24 cellular contexts compared by ENCODE assay signal in the genomic region with DNA sequence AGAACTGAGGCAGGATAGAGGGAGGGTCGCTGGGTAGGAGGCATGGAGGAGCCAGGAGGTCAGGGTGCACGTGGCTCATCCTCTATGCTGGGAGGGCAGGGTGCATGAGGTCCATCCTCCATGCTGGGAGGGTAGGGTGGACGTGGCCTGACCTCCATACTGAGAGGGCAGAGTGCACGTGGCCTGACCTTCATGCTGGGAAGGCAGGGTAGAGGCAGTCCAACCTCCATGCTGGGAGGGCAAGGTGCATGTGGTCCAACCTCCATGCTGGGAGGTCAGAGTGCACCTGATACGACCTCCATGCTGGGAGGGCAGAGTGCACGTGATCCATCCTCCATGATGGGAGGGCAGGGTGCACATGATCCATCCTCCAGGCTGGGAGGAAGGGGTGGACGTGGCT.
A peak's percentile ranks its signal among the peaks of the same experiment; 100 is the strongest.
DNase-seq lines count a peak whose midpoint lies in the region; ATAC-seq and TF ChIP-seq lines count a peak whose summit lies in the region.
"Had no signal": no experiment of that assay in that cellular context is flagged by ENCODE, and none has a peak within 500 bp of the region (broad histone marks: within the 10 kb centered on the region; RNA-seq: fewer than 3 reads in every experiment).

No MANE protein-coding gene starts in this region.

- H3K9me3 ChIP-seq in right lobe of liver (no peaks in the 10 kb centered on the region), suprapubic skin (no peaks in the 10 kb centered on the region)
- H3K9me3 ChIP-seq: left lung, uterus had no signal

- H3K27me3 ChIP-seq in right lobe of liver (no peaks in the 10 kb centered on the region), suprapubic skin (peaks cover 28% of the 10 kb centered on the region)
- H3K27me3 ChIP-seq: hepatocyte, uterus had no signal

- TF ChIP-seq EP300 in suprapubic skin (IDR thresholded peaks at IDR 0.05): no peak

- H3K4me1 ChIP-seq in right lobe of liver (peaks cover 0 to 16% (median 6%) of the 10 kb centered on the region in 4 donors), suprapubic skin (no peaks in the 10 kb centered on the region)
- H3K4me1 ChIP-seq: left lung, uterus had no signal

- ATAC-seq in right lobe of liver (peak in 2 of 4 donors; percentile 7), GM19455 (IDR thresholded peaks at IDR 0.05; ENCODE audit: unreplicated experiment) (no peak)
- ATAC-seq: activated naive CD4-positive, alpha-beta T cell treated with anti-CD3 and anti-CD28 coated beads, Interleukin-2, amount 50 U/mL, for 72 hours; activated T-helper 17 cell treated with anti-CD3 and anti-CD28 coated beads, Interleukin-2, amount 50 U/mL, for 72 hours; K562; left lung; T-helper 17 cell had no signal

- WGBS in right lobe of liver (ENCODE audit: insufficient coverage, low coverage, low lambda C conversion rate, missing lambda C conversion rate): 34% methylated on average over 3 of the region's 7 CpGs
- WGBS in suprapubic skin: 77% methylated on average over 4 of the region's 7 CpGs

- H3K27ac ChIP-seq in right lobe of liver: no peak overlapping the region
- H3K27ac ChIP-seq in suprapubic skin: no peak overlapping the region
- H3K27ac ChIP-seq: hepatocyte, left lung, SK-N-MC, uterus had no signal

- intact Hi-C loops in right lobe of liver (cut with DNase I): no loop called here

- TF ChIP-seq CTCF in right lobe of liver (IDR thresholded peaks at IDR 0.05) (no peak), suprapubic skin (IDR thresholded peaks at IDR 0.05) (no peak)

- DNase-seq in activated CD8-positive, alpha-beta memory T cell treated with anti-CD3 and anti-CD28 coated beads for 24 hours: peak; percentile 13
- DNase-seq in activated CD8-positive, alpha-beta memory T cell treated with anti-CD3 and anti-CD28 coated beads, Interleukin-2, amount 50 U/mL, for 4 hours: no peak
- DNase-seq in activated CD8-positive, alpha-beta memory T cell treated with anti-CD3 and anti-CD28 coated beads, Interleukin-2, amount 50 U/mL, for 48 hours: peak; percentile 28
- DNase-seq in right lobe of liver (peak; percentile 9 to 48 (median 33)), suprapubic skin (ENCODE audit: low spot score in 2 of 2) (peak; percentile 32 to 61), SIG-M5 (lab: John Stamatoyannopoulos, UW) (no peak), NCI-H1092 treated with DMSO at 0.1 percent for 48 hours (lab: John Stamatoyannopoulos, UW) (no peak)
- DNase-seq: 8988T; activated CD4-positive, alpha-beta T cell treated with anti-CD3 and anti-CD28 coated beads, Interleukin-2, amount 10 ng/mL, durations not matched to agents 24 days and 14 days; CD4-positive, alpha-beta memory T cell; NCI-H1105 treated with DMSO at 0.1 percent for 48 hours; NCI-H2029; NCI-H2227 treated with DMSO at 0.1 percent for 48 hours; stimulated activated CD4-positive, alpha-beta T cell treated with anti-CD3 and anti-CD28 coated beads, Interleukin-2, amount 100 ng/mL, for 24 hours had no signal

- H3K36me3 ChIP-seq in right lobe of liver (no peaks in the 10 kb centered on the region), suprapubic skin (no peaks in the 10 kb centered on the region)
- H3K36me3 ChIP-seq: left lung, uterus had no signal

- H3K4me3 ChIP-seq in right lobe of liver: no peak overlapping the region
- no peak overlapping the region for H3K4me3 ChIP-seq in suprapubic skin
- H3K4me3 ChIP-seq: hepatocyte, K562, left lung, SK-N-MC, smooth muscle cell, uterus had no signal

- no peak for TF ChIP-seq POLR2A in right lobe of liver (IDR thresholded peaks at IDR 0.05)
- TF ChIP-seq POLR2A in suprapubic skin (IDR thresholded peaks at IDR 0.05): no peak

Comparison
In these comparisons a context has a peak if more than half of its experiments do, and no peak if none do; other contexts are left out.
1. DNase-seq: peak in activated CD8-positive, alpha-beta memory T cell treated with anti-CD3 and anti-CD28 coated beads for 24 hours (single experiment), activated CD8-positive, alpha-beta memory T cell treated with anti-CD3 and anti-CD28 coated beads, Interleukin-2, amount 50 U/mL, for 48 hours (single experiment), right lobe of liver (3 of 3) and suprapubic skin (2 of 2); none in activated CD8-positive, alpha-beta memory T cell treated with anti-CD3 and anti-CD28 coated beads, Interleukin-2, amount 50 U/mL, for 4 hours (single experiment), SIG-M5 (single experiment) and NCI-H1092 treated with DMSO at 0.1 percent for 48 hours (single experiment).